1 cellular context compared by ENCODE assay signal in genomic region chr12:47988073-47989022, GRCh38.
TF ChIP-seq lines count a peak whose summit lies in the region.

No MANE protein-coding gene starts in this region.

TF ChIP-seq in SK-N-SH treated with all-trans-retinoic acid at 6 μM for 48 hours, 23 proteins besides CTCF, POLR2A, EP300 and RAD21 (continued from another document):
- TF ChIP-seq GLIS3 (CRISPR knock-in tag; IDR thresholded peaks at IDR 0.05) (no peak), RARB (CRISPR knock-in tag; IDR thresholded peaks at IDR 0.05) (no peak), BACH2 (CRISPR knock-in tag; IDR thresholded peaks at IDR 0.05; ENCODE audit: borderline replicate concordance) (no peak), TOX (CRISPR knock-in tag; IDR thresholded peaks at IDR 0.05; ENCODE audit: borderline replicate concordance) (no peak), POU6F1 (CRISPR knock-in tag; IDR thresholded peaks at IDR 0.05; ENCODE audit: borderline replicate concordance, low read depth) (no peak), ISL1 (CRISPR knock-in tag; IDR thresholded peaks at IDR 0.05) (no peak), ZFP3 (CRISPR knock-in tag; IDR thresholded peaks at IDR 0.05) (no peak), OSR1 (CRISPR knock-in tag; IDR thresholded peaks at IDR 0.05) (no peak), ZNF8 (CRISPR knock-in tag; IDR thresholded peaks at IDR 0.05) (no peak), CREB5 (CRISPR knock-in tag; IDR thresholded peaks at IDR 0.05; ENCODE audit: low read depth) (no peak), TCF4 (CRISPR knock-in tag; IDR thresholded peaks at IDR 0.05; ENCODE audit: borderline replicate concordance) (no peak), PPARA (CRISPR knock-in tag; IDR thresholded peaks at IDR 0.05; ENCODE audit: borderline replicate concordance) (no peak), SNAI2 (CRISPR knock-in tag; IDR thresholded peaks at IDR 0.05) (no peak), CSRNP3 (CRISPR knock-in tag; IDR thresholded peaks at IDR 0.05) (no peak)
